Comparison of ENCODE assay signal across 19 cellular contexts in genomic region chr1:6907201-6907600, GRCh38.
DNase-seq lines count a peak whose midpoint lies in the region; ATAC-seq, FAIRE-seq and TF ChIP-seq lines count a peak whose summit lies in the region.
"Had no signal": no experiment of that assay in that cellular context is flagged by ENCODE, and none has a peak within 500 bp of the region (broad histone marks: within the 10 kb centered on the region; RNA-seq: fewer than 3 reads in every experiment).

No MANE protein-coding gene starts in this region.

- WGBS in HUES64 = 93% methylated on average over 12 of the region's 12 CpGs
- 92 to 96% methylated on average over 10 to 12 of the region's 12 CpGs for WGBS in mesodermal cell (ENCODE audit: insufficient coverage in 2 of 2), 2 experiments
- 27 to 40% methylated on average over 7 to 12 of the region's 12 CpGs for WGBS in thyroid gland, 2 donors

- peak overlapping the region; percentile 73 for H3K27ac Mint-ChIP-seq in endothelial cell (ENCODE audit: unreplicated experiment)

- no peak overlapping the region for H3K4me3 ChIP-seq in HUES64 (ENCODE audit: low read length)
- no peak overlapping the region for H3K4me3 ChIP-seq in mesodermal cell (ENCODE audit: extremely low read depth, insufficient read depth, low read length, poor library complexity, severe bottlenecking)
- H3K4me3 ChIP-seq in thyroid gland (replicated peaks in 1 of 3) = no peak overlapping the region
- H3K4me3 ChIP-seq: HAP-1 had no signal

- peaks cover 16% of the 10 kb centered on the region for H3K4me1 ChIP-seq in HUES64 (ENCODE audit: insufficient read depth, low read length)
- H3K4me1 ChIP-seq in mesodermal cell (ENCODE audit: control insufficient read depth, insufficient read depth, low read length, poor library complexity, severe bottlenecking) = peaks cover 10% of the 10 kb centered on the region
- peaks cover 0 to 11% of the 10 kb centered on the region in 2 donors for H3K4me1 ChIP-seq in thyroid gland
- H3K4me1 ChIP-seq: HAP-1 had no signal

- intact Hi-C loops in thyroid gland (cut with DNase I) = no loop called here

- H3K9ac ChIP-seq in HUES64 (ENCODE audit: low read depth, low read length) = no peak overlapping the region

- no peaks in the 10 kb centered on the region for H3K9me3 Mint-ChIP-seq in endothelial cell (ENCODE audit: unreplicated experiment)

- TF ChIP-seq CTCF in endothelial cell (IDR thresholded peaks at IDR 0.05; ENCODE audit: unreplicated experiment) (no peak), thyroid gland (IDR thresholded peaks at IDR 0.05) (no peak)

- no peak for FAIRE-seq in frontal cortex (lab: Jason Lieb, UNC)
- FAIRE-seq: HTR-8/SVneo had no signal

- peaks cover 12% of the 10 kb centered on the region for H3K27me3 Mint-ChIP-seq in endothelial cell (ENCODE audit: unreplicated experiment)

- H3K9me3 ChIP-seq in HUES64 (ENCODE audit: insufficient read depth, low read depth, low read length) (no peaks in the 10 kb centered on the region), mesodermal cell (ENCODE audit: control insufficient read depth, low read length) (no peaks in the 10 kb centered on the region), thyroid gland (no peaks in the 10 kb centered on the region)
- H3K9me3 ChIP-seq: HAP-1 had no signal

- peaks cover 62% of the 10 kb centered on the region for H3K4me1 Mint-ChIP-seq in endothelial cell (ENCODE audit: unreplicated experiment)

- H3K27ac ChIP-seq in HUES64 (ENCODE audit: low read depth, low read length) = 0 out of 2 replicates have a peak overlapping the region, but pooled peaks have one; percentile 5
- H3K27ac ChIP-seq in mesodermal cell (ENCODE audit: low read depth, low read length, severe bottlenecking) = peak overlapping the region; percentile 46
- no peak overlapping the region for H3K27ac ChIP-seq in thyroid gland
- H3K27ac ChIP-seq: C4-2B had no signal

- DNase-seq in endothelial cell (ENCODE audit: low spot score) (no peak), thyroid gland (peak; percentile 34 to 42), activated T-cell treated with anti-CD3 and anti-CD28 coated beads for 4 hours (no peak), frontal cortex (ENCODE audit: low spot score in 2 of 2) (no peak)
- DNase-seq: DMS79 treated with DMSO at 0.1 percent for 48 hours; MM.1S; NCI-H1092 treated with DMSO at 0.1 percent for 48 hours; NCI-H146; NCI-H2081; NCI-H2171 treated with DMSO at 0.1 percent for 48 hours; NCI-H446 treated with DMSO at 0.1 percent for 48 hours; NK-92 treated with Interleukin-12 subunit alpha and Interleukin-12 subunit beta, amount 100 ng/mL, for 24 hours; Right ventricle myocardium superior had no signal

- H3K27me3 ChIP-seq in HUES64 (ENCODE audit: insufficient read depth, low read length) (no peaks in the 10 kb centered on the region), thyroid gland (no peaks in the 10 kb centered on the region)

- H3K36me3 ChIP-seq in HUES64 (ENCODE audit: insufficient read depth, low read length) (no peaks in the 10 kb centered on the region), mesodermal cell (ENCODE audit: control insufficient read depth, insufficient read depth, low read length) (no peaks in the 10 kb centered on the region), thyroid gland (no peaks in the 10 kb centered on the region)
- H3K36me3 ChIP-seq: HAP-1 had no signal

- ATAC-seq in HG02981 (IDR thresholded peaks at IDR 0.05; ENCODE audit: unreplicated experiment) = no peak

- H3K4me3 Mint-ChIP-seq in endothelial cell (ENCODE audit: unreplicated experiment) = no peak overlapping the region

- no peak for TF ChIP-seq POLR2A in thyroid gland (IDR thresholded peaks at IDR 0.05)

- peaks cover 7% of the 10 kb centered on the region for H3K36me3 Mint-ChIP-seq in endothelial cell (ENCODE audit: low read depth, unreplicated experiment)

Comparison
In these comparisons a context has a peak if more than half of its experiments do, and no peak if none do; other contexts are left out.
1. H3K27ac ChIP-seq: peak in HUES64 (single experiment) and mesodermal cell (single experiment); none in thyroid gland (0 of 3).
2. DNase-seq: peak in thyroid gland (2 of 2); none in endothelial cell (single experiment), activated T-cell treated with anti-CD3 and anti-CD28 coated beads for 4 hours (single experiment) and frontal cortex (0 of 2).